ENCODE assay signal across 31 cellular contexts in genomic region chr14:29649170-29649569, GRCh38.
"Had no signal": no experiment of that assay in that cellular context is flagged by ENCODE, and none has a peak within 500 bp of the region (broad histone marks: within the 10 kb centered on the region; RNA-seq: fewer than 3 reads in every experiment).

No MANE protein-coding gene starts in this region.

- DNase-seq: dermis blood vessel endothelial cell; effector memory CD8-positive, alpha-beta T cell; erythroblast; esophagus squamous epithelium; foreskin melanocyte; glutamatergic neuron; heart right ventricle; hippocampal formation; immature natural killer cell; islet precursor cell; kidney glomerular epithelial cell; left colon; left ventricle myocardium inferior; lower lobe of right lung; naive thymus-derived CD8-positive, alpha-beta T cell; nephron progenitor cell; nucleus accumbens; stimulated activated CD4-positive, alpha-beta T cell treated with anti-CD3 and anti-CD28 coated beads, Interleukin-12 subunit alpha, Interleukin-12 subunit beta, amount 100 ng/mL, for 4 hours; stimulated activated CD4-positive, alpha-beta T cell treated with anti-CD3 and anti-CD28 coated beads, Interleukin-1b, Interleukin-23, amount 100 ng/mL, for 48 hours; stimulated activated CD4-positive, alpha-beta T cell treated with anti-CD3 and anti-CD28 coated beads, Interleukin-4, amount 100 ng/mL, for 1 hour; stimulated activated CD8-positive, alpha-beta memory T cell treated with anti-CD3 and anti-CD28 coated beads, Interleukin-4, amount 100 ng/mL, for 48 hours; stimulated activated naive CD4-positive, alpha-beta T cell; stimulated activated naive CD8-positive, alpha-beta T cell treated with anti-CD3 and anti-CD28 coated beads, Interleukin-15, amount 100 ng/mL, for 72 hours; thyroid gland; trophoblast cell had no signal

- H3K4me3 ChIP-seq: esophagus squamous epithelium, heart right ventricle, left ventricle myocardium inferior, lower lobe of right lung, prostate gland, right atrium auricular region, smooth muscle cell, suprapubic skin, thyroid gland, vagina had no signal

- H3K4me1 ChIP-seq: esophagus squamous epithelium, left ventricle myocardium inferior, lower lobe of right lung, prostate gland, right atrium auricular region, suprapubic skin, thyroid gland, vagina had no signal

- H3K9me3 ChIP-seq: prostate gland, thyroid gland had no signal

- H3K27ac Mint-ChIP-seq: effector memory CD8-positive, alpha-beta T cell; immature natural killer cell; naive thymus-derived CD8-positive, alpha-beta T cell; nephron progenitor cell; stimulated activated naive CD8-positive, alpha-beta T cell treated with anti-CD3 and anti-CD28 coated beads, Interleukin-15, amount 100 ng/mL, for 72 hours had no signal

- H3K36me3 ChIP-seq: lower lobe of right lung, prostate gland, right atrium auricular region, suprapubic skin, thyroid gland, vagina had no signal

- H3K27me3 Mint-ChIP-seq: effector memory CD8-positive, alpha-beta T cell; naive thymus-derived CD8-positive, alpha-beta T cell; stimulated activated naive CD8-positive, alpha-beta T cell treated with anti-CD3 and anti-CD28 coated beads, Interleukin-15, amount 100 ng/mL, for 72 hours had no signal

- H3K4me3 Mint-ChIP-seq: effector memory CD8-positive, alpha-beta T cell; immature natural killer cell; naive thymus-derived CD8-positive, alpha-beta T cell; nephron progenitor cell; stimulated activated naive CD8-positive, alpha-beta T cell treated with anti-CD3 and anti-CD28 coated beads, Interleukin-15, amount 100 ng/mL, for 72 hours had no signal

- ATAC-seq: effector memory CD8-positive, alpha-beta T cell; heart right ventricle; left colon; lower lobe of right lung; naive thymus-derived CD8-positive, alpha-beta T cell; sciatic nerve; stimulated activated naive CD8-positive, alpha-beta T cell treated with anti-CD3 and anti-CD28 coated beads, Interleukin-15, amount 100 ng/mL, for 72 hours had no signal

- H3K4me2 ChIP-seq: smooth muscle cell had no signal

- H3K27ac ChIP-seq: esophagus squamous epithelium, heart right ventricle, left ventricle myocardium inferior, lower lobe of right lung, prostate gland, right atrium auricular region, suprapubic skin, thyroid gland, vagina had no signal

- H3K27me3 ChIP-seq: esophagus squamous epithelium, heart right ventricle, right atrium auricular region, suprapubic skin, thyroid gland, vagina had no signal

- H3K4me1 Mint-ChIP-seq: immature natural killer cell; naive thymus-derived CD8-positive, alpha-beta T cell; nephron progenitor cell; stimulated activated naive CD8-positive, alpha-beta T cell treated with anti-CD3 and anti-CD28 coated beads, Interleukin-15, amount 100 ng/mL, for 72 hours had no signal
